8 cellular contexts compared by ENCODE assay signal in genomic region chr11:64357904-64358535, GRCh38. TPM values are rescaled to one million over a fixed set of nuclear protein-coding genes. Genes with fewer than 3 reads are reported as not detected.
DNase-seq lines count a peak whose midpoint lies in the region; ATAC-seq and TF ChIP-seq lines count a peak whose summit lies in the region.

No MANE protein-coding gene starts in this region.

- peak overlapping the region; percentile 99 for H3K4me2 ChIP-seq in BLaER1
- H3K4me2 ChIP-seq in mesenchymal stem cell (ENCODE audit: low read length, poor library complexity, severe bottlenecking): peak overlapping the region; percentile 66

- H3K23ac ChIP-seq in mesenchymal stem cell (ENCODE audit: low read length in 2 of 2): peak overlapping the region in 1 of 2 experiments; percentile 78

- peak overlapping the region; percentile 63 for H3K4me3 Mint-ChIP-seq in activated naive CD8-positive, alpha-beta T cell treated with anti-CD3 and anti-CD28 coated beads, Interleukin-2, amount 50 U/mL, for 24 hours

- peaks cover 23% of the 10 kb centered on the region for H3K36me3 ChIP-seq in BLaER1
- peaks cover 21% of the 10 kb centered on the region for H3K36me3 ChIP-seq in MG63
- peaks cover 28 to 33% of the 10 kb centered on the region in 2 experiments for H3K36me3 ChIP-seq in mesenchymal stem cell (ENCODE audit: control insufficient read depth in 1 of 2, insufficient read depth in 2 of 2, low read depth in 1 of 2, low read length in 2 of 2)
- H3K36me3 ChIP-seq in tibial artery: peaks cover 17 to 23% (median 22%) of the 10 kb centered on the region in 3 donors

- H3K9ac ChIP-seq in BLaER1 (peak overlapping the region; percentile 80), mesenchymal stem cell (ENCODE audit: low read length) (peak overlapping the region; percentile 95)

- peaks cover 35% of the 10 kb centered on the region for H3K79me1 ChIP-seq in mesenchymal stem cell (replicated peaks; ENCODE audit: low read length, poor library complexity, severe bottlenecking)

- peak overlapping the region; percentile 54 to 94 for H3K4ac ChIP-seq in mesenchymal stem cell (ENCODE audit: low read depth in 1 of 2, low read length in 2 of 2)

- peak; percentile 54 for DNase-seq in MG63
- DNase-seq in activated naive CD8-positive, alpha-beta T cell treated with anti-CD3 and anti-CD28 coated beads, Interleukin-2, amount 50 U/mL, for 24 hours: peak; percentile 67
- peak; percentile 18 for DNase-seq in mesenchymal stem cell
- no peak for DNase-seq in tibial artery
- DNase-seq in GM10266 (ENCODE audit: extremely low spot score): no peak
- no peak for DNase-seq in SKM-1 (lab: John Stamatoyannopoulos, UW; ENCODE audit: unreplicated experiment)
- no peak for DNase-seq in NCI-H1105 (lab: John Stamatoyannopoulos, UW)

- peak overlapping the region; percentile 67 to 86 for H3K18ac ChIP-seq in mesenchymal stem cell (ENCODE audit: low read depth in 1 of 2, low read length in 2 of 2)

- H3K9me3 Mint-ChIP-seq in activated naive CD8-positive, alpha-beta T cell treated with anti-CD3 and anti-CD28 coated beads, Interleukin-2, amount 50 U/mL, for 24 hours: no peaks in the 10 kb centered on the region

- H3K27me3 ChIP-seq in BLaER1 (no peaks in the 10 kb centered on the region), MG63 (no peaks in the 10 kb centered on the region), mesenchymal stem cell (ENCODE audit: control insufficient read depth in 1 of 2, insufficient read depth in 1 of 2, low read length in 2 of 2) (peaks cover 0 to 4% of the 10 kb centered on the region in 2 experiments), tibial artery (no peaks in the 10 kb centered on the region)

- H3K4me3 ChIP-seq in BLaER1 (peak overlapping the region; percentile 76), MG63 (peak overlapping the region; percentile 88), mesenchymal stem cell (ENCODE audit: insufficient read depth in 1 of 2, low read depth in 1 of 2, low read length in 2 of 2) (peak overlapping the region in 1 of 2 experiments; percentile 99), tibial artery (peak overlapping the region; percentile 70 to 86)

- peaks cover 19% of the 10 kb centered on the region for H3K36me3 Mint-ChIP-seq in activated naive CD8-positive, alpha-beta T cell treated with anti-CD3 and anti-CD28 coated beads, Interleukin-2, amount 50 U/mL, for 24 hours (ENCODE audit: low read depth)

- H4K20me1 ChIP-seq in BLaER1: peaks cover 19% of the 10 kb centered on the region; the same call in 1 of the 2 replicates

- H3K27me3 Mint-ChIP-seq in activated naive CD8-positive, alpha-beta T cell treated with anti-CD3 and anti-CD28 coated beads, Interleukin-2, amount 50 U/mL, for 24 hours: no peaks in the 10 kb centered on the region

- WGBS in mesenchymal stem cell: 57% methylated on average over 13 of the region's 13 CpGs

- no peak for TF ChIP-seq CTCF in tibial artery (IDR thresholded peaks at IDR 0.05)
- no peak for TF ChIP-seq CTCF in GM10266 (IDR thresholded peaks at IDR 0.05; ENCODE audit: control insufficient read depth, insufficient read depth, low read depth, missing control alignments)

- peaks cover 41% of the 10 kb centered on the region for H3K4me1 Mint-ChIP-seq in activated naive CD8-positive, alpha-beta T cell treated with anti-CD3 and anti-CD28 coated beads, Interleukin-2, amount 50 U/mL, for 24 hours

- peak overlapping the region; percentile 87 for H4K8ac ChIP-seq in mesenchymal stem cell (ENCODE audit: low read length)

- H3K9me3 ChIP-seq in BLaER1 (no peaks in the 10 kb centered on the region), MG63 (no peaks in the 10 kb centered on the region), mesenchymal stem cell (ENCODE audit: control insufficient read depth, low read length) (no peaks in the 10 kb centered on the region), tibial artery (no peaks in the 10 kb centered on the region)

- H4K91ac ChIP-seq in mesenchymal stem cell (ENCODE audit: low read length): peak overlapping the region; percentile 93

- no peak overlapping the region for H2BK5ac ChIP-seq in mesenchymal stem cell (ENCODE audit: low read depth, low read length, poor library complexity, severe bottlenecking)

- peak overlapping the region in 1 of 2 experiments; percentile 76 for H3K14ac ChIP-seq in mesenchymal stem cell (ENCODE audit: low read length in 2 of 2)

- intact Hi-C loops in tibial artery (cut with DNase I; ENCODE audit: low total_unique reads): no loop called here

- peak overlapping the region; percentile 42 for H3K27ac Mint-ChIP-seq in activated naive CD8-positive, alpha-beta T cell treated with anti-CD3 and anti-CD28 coated beads, Interleukin-2, amount 50 U/mL, for 24 hours

- H2AFZ ChIP-seq in mesenchymal stem cell (ENCODE audit: low read depth, low read length): no peak overlapping the region

- H2BK120ac ChIP-seq in mesenchymal stem cell (ENCODE audit: low read depth, low read length): peak overlapping the region; percentile 50

- H2BK15ac ChIP-seq in mesenchymal stem cell (ENCODE audit: low read depth, poor library complexity, severe bottlenecking): peak overlapping the region; percentile 97

- H2BK12ac ChIP-seq in mesenchymal stem cell (ENCODE audit: low read length in 2 of 2): peak overlapping the region; percentile 29 to 87

- H3K27ac ChIP-seq in BLaER1 (peak overlapping the region; percentile 83), mesenchymal stem cell (ENCODE audit: low read length, poor library complexity, severe bottlenecking) (peak overlapping the region; percentile 33), tibial artery (peak overlapping the region; percentile 79 to 94)

- peak; percentile 63 for ATAC-seq in activated naive CD8-positive, alpha-beta T cell treated with anti-CD3 and anti-CD28 coated beads, Interleukin-2, amount 50 U/mL, for 24 hours

- peak overlapping the region; percentile 69 for H2AK5ac ChIP-seq in mesenchymal stem cell (ENCODE audit: low read length, severe bottlenecking)

- H3K4me1 ChIP-seq in BLaER1 (peaks cover 86% of the 10 kb centered on the region), mesenchymal stem cell (ENCODE audit: control insufficient read depth, insufficient read depth, low read depth, low read length) (peaks cover 50% of the 10 kb centered on the region), tibial artery (peaks cover 0 to 51% (median 36%) of the 10 kb centered on the region in 4 donors)

RNA-seq across cellular contexts. Expression of gene RPS6KA4, which starts 0.9 kb away (rescaled TPM):
- total RNA-seq in MG63 (2014; rRNA removed; shearing (Covaris generic); ENCODE audit: low replicate concordance): 73.7 and 94.2 TPM in 2 replicates
- 23.7 TPM for polyA plus RNA-seq in mesenchymal stem cell (2013, experiment 1 of 2)
- polyA plus RNA-seq in mesenchymal stem cell (2013, experiment 2 of 2): 21.3 TPM

RNA-seq across cellular contexts. Expression of gene CCDC88B, which starts 18.0 kb away (rescaled TPM):
- total RNA-seq in MG63 (2014; rRNA removed; shearing (Covaris generic); ENCODE audit: low replicate concordance): 1.8 and 3.0 TPM in 2 replicates
- polyA plus RNA-seq in mesenchymal stem cell (2013, experiment 1 of 2): 2.0 TPM
- 1.8 TPM for polyA plus RNA-seq in mesenchymal stem cell (2013, experiment 2 of 2)

RNA-seq across cellular contexts. Expression of gene PRDX5, which starts 40.1 kb away (rescaled TPM):
- total RNA-seq in MG63 (2014; rRNA removed; shearing (Covaris generic); ENCODE audit: low replicate concordance): 291 and 333 TPM in 2 replicates
- polyA plus RNA-seq in mesenchymal stem cell (2013, experiment 1 of 2): 235 TPM
- polyA plus RNA-seq in mesenchymal stem cell (2013, experiment 2 of 2): 233 TPM

RNA-seq across cellular contexts. Expression of gene TRMT112, which starts 40.7 kb away (rescaled TPM):
- total RNA-seq in MG63 (2014; rRNA removed; shearing (Covaris generic); ENCODE audit: low replicate concordance): 356 and 508 TPM in 2 replicates
- polyA plus RNA-seq in mesenchymal stem cell (2013, experiment 1 of 2): 364 TPM
- polyA plus RNA-seq in mesenchymal stem cell (2013, experiment 2 of 2): 351 TPM

RNA-seq across cellular contexts. Expression of gene ESRRA, which starts 52.7 kb away (rescaled TPM):
- 52.0 and 79.2 TPM in 2 replicates for total RNA-seq in MG63 (2014; rRNA removed; shearing (Covaris generic); ENCODE audit: low replicate concordance)
- polyA plus RNA-seq in mesenchymal stem cell (2013, experiment 1 of 2): 10.7 TPM
- 10.7 TPM for polyA plus RNA-seq in mesenchymal stem cell (2013, experiment 2 of 2)

Comparison
In these comparisons a context has a peak if more than half of its experiments do, and no peak if none do; other contexts are left out.
1. H3K27ac ChIP-seq: peak in every context shown above with its lines; median percentile 86 in tibial artery; 83 in BLaER1; 33 in mesenchymal stem cell.
2. DNase-seq: peak in MG63 (single experiment), activated naive CD8-positive, alpha-beta T cell treated with anti-CD3 and anti-CD28 coated beads, Interleukin-2, amount 50 U/mL, for 24 hours (single experiment) and mesenchymal stem cell (single experiment); none in tibial artery (0 of 2), GM10266 (single experiment), SKM-1 (single experiment) and NCI-H1105 (single experiment).